In the genomic region with DNA sequence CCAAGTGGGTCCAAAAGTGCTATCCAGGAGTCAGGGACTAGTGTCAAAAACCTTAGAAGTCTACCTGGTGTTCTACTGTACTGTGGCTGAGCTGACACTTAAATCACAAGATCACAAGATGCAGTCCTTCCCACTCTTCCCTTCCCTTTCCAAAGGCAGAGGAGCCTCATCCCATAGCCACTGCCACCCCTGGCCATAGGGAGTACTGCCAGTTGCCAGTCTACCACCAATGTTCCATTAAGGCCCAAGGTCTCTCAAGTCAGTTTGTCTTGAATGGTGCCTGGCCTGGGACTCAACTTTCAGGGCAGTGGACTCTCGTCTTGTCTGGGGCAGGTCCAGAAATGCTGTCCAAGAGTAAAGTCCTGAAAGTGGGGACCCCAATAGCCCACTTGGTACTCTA, we compare ENCODE assay signal across 30 cellular contexts.
"Had no signal": no experiment of that assay in that cellular context is flagged by ENCODE, and none has a peak within 500 bp of the region (broad histone marks: within the 10 kb centered on the region; RNA-seq: fewer than 3 reads in every experiment).

No MANE protein-coding gene starts in this region.

- H3K9me3 Mint-ChIP-seq: mesothelial cell of epicardium, nephron progenitor cell had no signal

- H3K4me3 ChIP-seq: ovary, prostate gland, sigmoid colon, upper lobe of left lung, vagina had no signal

- H3K4me1 Mint-ChIP-seq: mesothelial cell of epicardium; naive B cell; nephron progenitor cell; stimulated activated effector memory CD8-positive, alpha-beta T cell treated with anti-CD3 and anti-CD28 coated beads, Interleukin-12 subunit alpha, Interleukin-12 subunit beta, amount 100 ng/mL, for 72 hours; stimulated activated naive CD8-positive, alpha-beta T cell treated with anti-CD3 and anti-CD28 coated beads, Interleukin-15, amount 100 ng/mL, for 72 hours had no signal

- H3K4me3 Mint-ChIP-seq: activated T-cell treated with anti-CD3 and anti-CD28 coated beads, Interleukin-2, amount 50 U/mL, for 72 hours; mesothelial cell of epicardium; naive B cell; nephron progenitor cell; stimulated activated effector memory CD8-positive, alpha-beta T cell treated with anti-CD3 and anti-CD28 coated beads, Interleukin-12 subunit alpha, Interleukin-12 subunit beta, amount 100 ng/mL, for 72 hours; stimulated activated naive CD8-positive, alpha-beta T cell treated with anti-CD3 and anti-CD28 coated beads, Interleukin-15, amount 100 ng/mL, for 72 hours had no signal

- H3K27me3 ChIP-seq: ovary, sigmoid colon, upper lobe of left lung, vagina had no signal

- FAIRE-seq: colon, endometrium, frontal cortex, keratinocyte, small intestine had no signal

- H3K27ac ChIP-seq: ovary, prostate gland, sigmoid colon, upper lobe of left lung, vagina had no signal

- H3K36me3 Mint-ChIP-seq: activated naive CD4-positive, alpha-beta T cell treated with anti-CD3 and anti-CD28 coated beads, Interleukin-2, amount 50 U/mL, for 72 hours; mesothelial cell of epicardium; naive B cell; stimulated activated effector memory CD8-positive, alpha-beta T cell treated with anti-CD3 and anti-CD28 coated beads, Interleukin-12 subunit alpha, Interleukin-12 subunit beta, amount 100 ng/mL, for 72 hours had no signal

- DNase-seq: activated CD4-positive, alpha-beta T cell treated with anti-CD3 and anti-CD28 coated beads for 4 hours; activated CD4-positive, alpha-beta T cell treated with anti-CD3 and anti-CD28 coated beads, Interleukin-2, amount 50 U/mL, for 4 hours; activated naive CD4-positive, alpha-beta T cell; activated T-cell treated with anti-CD3 and anti-CD28 coated beads for 4 hours; activated T-cell treated with anti-CD3 and anti-CD28 coated beads, Interleukin-2, amount 50 U/mL, for 72 hours; anterior cingulate cortex; dermis blood vessel endothelial cell; effector CD4-positive, alpha-beta T cell; left cardiac atrium; left ventricle myocardium superior; mammary epithelial cell; naive B cell; nephron progenitor cell; ovary; retina; sigmoid colon; small intestine; stimulated activated CD4-positive, alpha-beta T cell treated with anti-CD3 and anti-CD28 coated beads, Interleukin-4, amount 100 ng/mL, for 24 hours; stimulated activated naive CD8-positive, alpha-beta T cell treated with anti-CD3 and anti-CD28 coated beads, Interleukin-15, amount 100 ng/mL, for 72 hours; substantia nigra; upper lobe of left lung had no signal

- H3K9me3 ChIP-seq: ovary, prostate gland, sigmoid colon, upper lobe of left lung, vagina had no signal

- H3K27ac Mint-ChIP-seq: activated T-cell treated with anti-CD3 and anti-CD28 coated beads, Interleukin-2, amount 50 U/mL, for 72 hours; mesothelial cell of epicardium; naive B cell; nephron progenitor cell; stimulated activated effector memory CD8-positive, alpha-beta T cell treated with anti-CD3 and anti-CD28 coated beads, Interleukin-12 subunit alpha, Interleukin-12 subunit beta, amount 100 ng/mL, for 72 hours; stimulated activated naive CD8-positive, alpha-beta T cell treated with anti-CD3 and anti-CD28 coated beads, Interleukin-15, amount 100 ng/mL, for 72 hours had no signal

- H3K4me1 ChIP-seq: prostate gland, sigmoid colon, upper lobe of left lung, vagina had no signal

- H3K36me3 ChIP-seq: ovary, prostate gland, sigmoid colon, upper lobe of left lung, vagina had no signal

- ATAC-seq: activated naive CD4-positive, alpha-beta T cell treated with anti-CD3 and anti-CD28 coated beads, Interleukin-2, amount 50 U/mL, for 72 hours; activated T-cell treated with anti-CD3 and anti-CD28 coated beads, Interleukin-2, amount 50 U/mL, for 72 hours; left cardiac atrium; left ventricle myocardium superior had no signal

- H3K27me3 Mint-ChIP-seq: naive B cell; stimulated activated naive CD8-positive, alpha-beta T cell treated with anti-CD3 and anti-CD28 coated beads, Interleukin-15, amount 100 ng/mL, for 72 hours had no signal
